8 cellular contexts compared by ENCODE assay signal in genomic region chr1:161209790-161210409, GRCh38. TPM values are rescaled to one million over a fixed set of nuclear protein-coding genes. Genes with fewer than 3 reads are reported as not detected.
A peak's percentile ranks its signal among the peaks of the same experiment; 100 is the strongest.
DNase-seq lines count a peak whose midpoint lies in the region; ATAC-seq, FAIRE-seq and TF ChIP-seq lines count a peak whose summit lies in the region.

No MANE protein-coding gene starts in this region.

- peak overlapping the region in 1 of 2 donors; percentile 3 for H3K27ac ChIP-seq in kidney (ENCODE audit: low read depth in 2 of 2, low read length in 2 of 2)

- DNase-seq in D721Med (ENCODE audit: insufficient read length, low spot score) (peak; percentile 65), NCI-H2171 (lab: John Stamatoyannopoulos, UW) (peak; percentile 49), T47D (ENCODE audit: low read depth in 1 of 2, low spot score in 1 of 2) (peak; percentile 69 to 91), kidney (peak; percentile 83)
- peak; percentile 76 for DNase-seq in stimulated activated CD4-positive, alpha-beta T cell treated with anti-CD3 and anti-CD28 coated beads, Interleukin-1b, Interleukin-23, amount 100 ng/mL, for 48 hours

- intact Hi-C loops in kidney (cut with DNase I), result loop anchor here (10.0 kb wide), 1 partner anchor 165 kb away; no protein-coding TSS in a partner anchor

- in situ Hi-C loops in T47D (cut with HindIII; ENCODE audit: low pct_unique_long_range_greater_than_20kb, low sequenced_read_pairs), result no loop called here

- peaks cover 4 to 13% of the 10 kb centered on the region in 2 donors for H3K4me1 ChIP-seq in kidney (ENCODE audit: control insufficient read depth in 1 of 2, insufficient read depth in 1 of 2, low read depth in 1 of 2, low read length in 2 of 2)

- peak; percentile 99 for TF ChIP-seq CTCF in D721Med (IDR thresholded peaks at IDR 0.05; ENCODE audit: insufficient read depth, missing control alignments)
- TF ChIP-seq CTCF in WI38 (IDR thresholded peaks at IDR 0.05; ENCODE audit: low read depth, low read length), result peak; percentile 95
- peak; percentile 93 for TF ChIP-seq CTCF in kidney (IDR thresholded peaks at IDR 0.05; ENCODE audit: borderline replicate concordance, extremely low read depth, insufficient read depth)

- H3K9me3 ChIP-seq in kidney (ENCODE audit: control insufficient read depth in 1 of 2, low read length in 2 of 2), result no peaks in the 10 kb centered on the region

- ATAC-seq in HG02610 (IDR thresholded peaks at IDR 0.05; ENCODE audit: unreplicated experiment) (peak; percentile 66), HG03025 (IDR thresholded peaks at IDR 0.05; ENCODE audit: low FRiP score, unreplicated experiment) (no peak)

- peaks cover 44 to 73% of the 10 kb centered on the region in 2 donors for H3K36me3 ChIP-seq in kidney (ENCODE audit: control insufficient read depth in 1 of 2, insufficient read depth in 2 of 2, low read length in 2 of 2)

- H3K9ac ChIP-seq in kidney (ENCODE audit: low read length in 2 of 2), result no peak overlapping the region

- peak; percentile 48 for FAIRE-seq in D721Med (lab: Jason Lieb, UNC)
- FAIRE-seq in kidney (lab: Jason Lieb, UNC), result no peak

- H3K4me3 ChIP-seq in WI38 (ENCODE audit: low read depth, low read length), result no peak overlapping the region
- H3K4me3 ChIP-seq in kidney (ENCODE audit: low read length in 2 of 2), result no peak overlapping the region

RNA-seq across cellular contexts. Expression of gene FCER1G, which starts 5.2 kb away (rescaled TPM):
- total RNA-seq in kidney, result 43.4 TPM
- polyA plus RNA-seq in kidney (ENCODE audit: insufficient read depth, low read depth, low replicate concordance), result 38.9 TPM

RNA-seq across cellular contexts. Expression of gene NDUFS2, which starts 7.7 kb away (rescaled TPM):
- total RNA-seq in kidney, result 92.7 TPM
- 197 TPM for polyA plus RNA-seq in kidney (ENCODE audit: insufficient read depth, low read depth, low replicate concordance)

RNA-seq across cellular contexts. Expression of gene ADAMTS4, which starts 11.0 kb away (rescaled TPM):
- total RNA-seq in kidney, result 14.0 TPM
- 0.26 TPM for polyA plus RNA-seq in kidney (ENCODE audit: insufficient read depth, low read depth, low replicate concordance)

RNA-seq across cellular contexts. Expression of gene APOA2, which starts 13.5 kb away (rescaled TPM):
- not detected for total RNA-seq in kidney
- polyA plus RNA-seq in kidney (ENCODE audit: insufficient read depth, low read depth, low replicate concordance), result not detected

RNA-seq across cellular contexts. Expression of gene TOMM40L, which starts 16.0 kb away (rescaled TPM):
- total RNA-seq in kidney, result 12.1 TPM
- 29.0 TPM for polyA plus RNA-seq in kidney (ENCODE audit: insufficient read depth, low read depth, low replicate concordance)
